Comparison of ENCODE assay signal across 24 cellular contexts in genomic region chr6:118971682-118972081, GRCh38. TPM values are rescaled to one million over a fixed set of nuclear protein-coding genes. Genes with fewer than 3 reads are reported as not detected.
DNase-seq lines count a peak whose midpoint lies in the region; ATAC-seq and TF ChIP-seq lines count a peak whose summit lies in the region.
"Had no signal": no experiment of that assay in that cellular context is flagged by ENCODE, and none has a peak within 500 bp of the region (broad histone marks: within the 10 kb centered on the region; RNA-seq: fewer than 3 reads in every experiment).

No MANE protein-coding gene starts in this region.

- POLR2A ChIA-PET in IMR-90 (lab: Charles Lee; ENCODE audit: unreplicated experiment): no interaction called here

- no peak overlapping the region for H3K4ac ChIP-seq in IMR-90 (ENCODE audit: low read depth, low read length)
- no peak overlapping the region for H3K4ac ChIP-seq in neuronal stem cell (ENCODE audit: low read length)

- H4K8ac ChIP-seq in IMR-90 (ENCODE audit: low read depth in 2 of 2, low read length in 2 of 2): no peak overlapping the region
- H4K8ac ChIP-seq in neuronal stem cell (ENCODE audit: low read depth, low read length): no peak overlapping the region

- no peak overlapping the region for H2BK20ac ChIP-seq in IMR-90 (ENCODE audit: low read depth, low read length)

- H3K36me3 Mint-ChIP-seq in immature natural killer cell: no peaks in the 10 kb centered on the region
- H3K36me3 Mint-ChIP-seq: CD14-positive monocyte; CD8-positive, alpha-beta memory T cell had no signal

- in situ Hi-C loops in IMR-90 (cut with MboI; ENCODE audit: low sequenced_read_pairs): no loop called here

- H3K9me3 ChIP-seq in IMR-90 (ENCODE audit: control insufficient read depth, insufficient read depth, low read length) (no peaks in the 10 kb centered on the region), neuronal stem cell (replicated peaks in 1 of 2; ENCODE audit: control insufficient read depth in 2 of 2, insufficient read depth in 1 of 2, low read depth in 1 of 2, low read length in 2 of 2) (no peaks in the 10 kb centered on the region)
- H3K9me3 ChIP-seq: A549, BE2C, BLaER1 had no signal

- no peak overlapping the region for H2BK120ac ChIP-seq in IMR-90 (ENCODE audit: low read depth, low read length)
- no peak overlapping the region for H2BK120ac ChIP-seq in neuronal stem cell (ENCODE audit: low read depth, low read length)

- H3K23ac ChIP-seq in IMR-90 (ENCODE audit: low read depth, low read length): no peak overlapping the region
- no peak overlapping the region for H3K23ac ChIP-seq in neuronal stem cell (ENCODE audit: low read depth, low read length, poor library complexity)

- H2AK9ac ChIP-seq in IMR-90 (replicated peaks; ENCODE audit: low read depth, low read length, poor library complexity): no peak overlapping the region

- H2BK12ac ChIP-seq in neuronal stem cell (ENCODE audit: low read length): no peak overlapping the region

- H3K9ac ChIP-seq in IMR-90 (ENCODE audit: low read depth, low read length) (no peak overlapping the region), neuronal stem cell (ENCODE audit: low read depth, low read length, poor library complexity) (peak overlapping the region; percentile 53)
- H3K9ac ChIP-seq: BLaER1 had no signal

- no peak overlapping the region for H4K91ac ChIP-seq in IMR-90 (ENCODE audit: insufficient read depth, low read depth, low read length)
- no peak overlapping the region for H4K91ac ChIP-seq in neuronal stem cell (ENCODE audit: low read depth, low read length, poor library complexity)

- H2BK5ac ChIP-seq in IMR-90 (ENCODE audit: low read depth, low read length, poor library complexity, severe bottlenecking): no peak overlapping the region
- no peak overlapping the region for H2BK5ac ChIP-seq in neuronal stem cell (ENCODE audit: low read length)

- no peak overlapping the region for H4K5ac ChIP-seq in IMR-90 (ENCODE audit: low read depth, low read length)

- H3K27ac ChIP-seq in IMR-90 (ENCODE audit: insufficient read depth, low read length) (no peak overlapping the region), foreskin keratinocyte (no peak overlapping the region), neuronal stem cell (replicated peaks; ENCODE audit: low read length) (no peak overlapping the region)
- H3K27ac ChIP-seq: 22Rv1, A549, BLaER1 had no signal

- no peak overlapping the region for H3K56ac ChIP-seq in IMR-90 (ENCODE audit: extremely low read depth, insufficient read depth, low read length)

- H3K27me3 Mint-ChIP-seq in immature natural killer cell (ENCODE audit: low read depth in 3 of 3): peaks cover 0 to 3% (median 2%) of the 10 kb centered on the region in 3 donors
- H3K27me3 Mint-ChIP-seq: CD4-positive, alpha-beta memory T cell; CD4-positive, CD25-positive, alpha-beta regulatory T cell; CD8-positive, alpha-beta memory T cell had no signal

- no peaks in the 10 kb centered on the region for H3K9me3 Mint-ChIP-seq in immature natural killer cell
- H3K9me3 Mint-ChIP-seq: CD4-positive, alpha-beta memory T cell; CD4-positive, CD25-positive, alpha-beta regulatory T cell; CD8-positive, alpha-beta memory T cell had no signal

- TF ChIP-seq CTCF in IMR-90 (conservative IDR thresholded peaks at IDR 0.05; ENCODE audit: low read depth, low read length) (no peak), foreskin keratinocyte (conservative IDR thresholded peaks at IDR 0.05) (no peak)

- H3K9me1 ChIP-seq in IMR-90 (ENCODE audit: insufficient read depth, low read length): no peaks in the 10 kb centered on the region

- H3K79me1 ChIP-seq in IMR-90 (ENCODE audit: low read depth in 1 of 2, low read length in 2 of 2) (no peaks in the 10 kb centered on the region), neuronal stem cell (ENCODE audit: low read depth, low read length) (no peaks in the 10 kb centered on the region)

- no peak overlapping the region for H3K4me3 Mint-ChIP-seq in immature natural killer cell
- H3K4me3 Mint-ChIP-seq: CD14-positive monocyte; CD4-positive, alpha-beta memory T cell; CD4-positive, CD25-positive, alpha-beta regulatory T cell; CD8-positive, alpha-beta memory T cell had no signal

- H2AFZ ChIP-seq in IMR-90 (replicated peaks; ENCODE audit: low read length, poor library complexity): peak overlapping the region; percentile 23
- no peak overlapping the region for H2AFZ ChIP-seq in neuronal stem cell (ENCODE audit: low read length)

- H3K36me3 ChIP-seq in IMR-90 (ENCODE audit: control insufficient read depth, insufficient read depth, low read length) (no peaks in the 10 kb centered on the region), neuronal stem cell (replicated peaks in 1 of 2; ENCODE audit: control insufficient read depth in 2 of 2, insufficient read depth in 2 of 2, low read length in 2 of 2) (peaks cover 0 to 61% of the 10 kb centered on the region in 2 donors)
- H3K36me3 ChIP-seq: BE2C, BLaER1 had no signal

- CTCF ChIA-PET in IMR-90 (lab: Yijun Ruan, JAX): interaction anchor here (0.9 kb wide), 1 partner anchor 8 kb away, joined by 3 read pairs; no protein-coding TSS in a partner anchor

- no peak overlapping the region for H2BK15ac ChIP-seq in IMR-90 (ENCODE audit: low read depth, low read length)
- H2BK15ac ChIP-seq in neuronal stem cell (ENCODE audit: low read length): no peak overlapping the region

- no peak for TF ChIP-seq POLR2A in IMR-90 (IDR thresholded peaks at IDR 0.05; ENCODE audit: low read depth, low read length)

- no peaks in the 10 kb centered on the region for H3K4me1 Mint-ChIP-seq in immature natural killer cell
- H3K4me1 Mint-ChIP-seq: CD4-positive, alpha-beta memory T cell; CD4-positive, CD25-positive, alpha-beta regulatory T cell; CD8-positive, alpha-beta memory T cell had no signal

- no peak for TF ChIP-seq RAD21 in IMR-90 (IDR thresholded peaks at IDR 0.05; ENCODE audit: low read length)

- no peaks in the 10 kb centered on the region for H3K4me1 ChIP-seq in IMR-90 (ENCODE audit: control insufficient read depth, insufficient read depth, low read length)
- no peaks in the 10 kb centered on the region for H3K4me1 ChIP-seq in foreskin keratinocyte
- H3K4me1 ChIP-seq in neuronal stem cell (ENCODE audit: control insufficient read depth in 2 of 2, insufficient read depth in 1 of 2, low read depth in 1 of 2, low read length in 2 of 2): no peaks in the 10 kb centered on the region
- H3K4me1 ChIP-seq: A549, BLaER1 had no signal

- no peak overlapping the region for H3K27ac Mint-ChIP-seq in immature natural killer cell
- H3K27ac Mint-ChIP-seq: CD14-positive monocyte; CD4-positive, alpha-beta memory T cell; CD4-positive, CD25-positive, alpha-beta regulatory T cell; CD8-positive, alpha-beta memory T cell had no signal

- DNase-seq in ELF-1 (ENCODE audit: low read depth, low spot score) (peak; percentile 4), IMR-90 (no peak), foreskin keratinocyte (no peak), neuronal stem cell (ENCODE audit: low spot score) (no peak), immature natural killer cell (no peak), AML-193 (lab: John Stamatoyannopoulos, UW) (no peak)
- DNase-seq in activated effector memory CD4-positive, alpha-beta T cell treated with anti-CD3 and anti-CD28 coated beads, Interleukin-2, amount 50 U/mL, for 16 hours: no peak
- DNase-seq: BE2C; C1 segment of cervical spinal cord; CD4-positive, alpha-beta memory T cell; CD4-positive, CD25-positive, alpha-beta regulatory T cell; CD8-positive, alpha-beta memory T cell; COR-L47; DMS 273 treated with DMSO at 0.1 percent for 48 hours; DMS153; DMS53; DMS79; DND-41; EL; GF-D8 had no signal

- H4K20me1 ChIP-seq in IMR-90 (ENCODE audit: insufficient read depth, low read length): no peaks in the 10 kb centered on the region
- H4K20me1 ChIP-seq: BLaER1 had no signal

- intact Hi-C loops in IMR-90 (cut with micrococcal nuclease): no loop called here

- H2AK5ac ChIP-seq in IMR-90 (ENCODE audit: low read depth, low read length) (no peak overlapping the region), neuronal stem cell (ENCODE audit: low read depth, low read length) (no peak overlapping the region)

- dilution Hi-C loops in IMR-90 (cut with HindIII; ENCODE audit: low sequenced_read_pairs, unreplicated experiment): no loop called here

- no TSS peak for BruUV-seq in IMR-90 (replicated peaks; lab: Mats Ljungman, UMichigan)

- H3K4me3 ChIP-seq in IMR-90 (ENCODE audit: insufficient read depth, low read depth, low read length): no peak overlapping the region
- H3K4me3 ChIP-seq in neuronal stem cell (ENCODE audit: low read length in 2 of 2): no peak overlapping the region
- H3K4me3 ChIP-seq: A549, BLaER1 had no signal

- no peaks in the 10 kb centered on the region for H3K27me3 ChIP-seq in IMR-90 (ENCODE audit: control insufficient read depth, insufficient read depth, low read length)
- H3K27me3 ChIP-seq in foreskin keratinocyte: no peaks in the 10 kb centered on the region
- H3K27me3 ChIP-seq in neuronal stem cell (ENCODE audit: control insufficient read depth in 3 of 3, insufficient read depth in 3 of 3, low read depth in 1 of 3, low read length in 3 of 3): no peaks in the 10 kb centered on the region
- H3K27me3 ChIP-seq: BE2C, BLaER1 had no signal

- H3K18ac ChIP-seq in IMR-90 (ENCODE audit: low read depth, low read length) (no peak overlapping the region), neuronal stem cell (ENCODE audit: low read length) (no peak overlapping the region)

- no peak overlapping the region for H3K4me2 ChIP-seq in IMR-90 (ENCODE audit: low read depth, low read length)
- no peak overlapping the region for H3K4me2 ChIP-seq in neuronal stem cell (ENCODE audit: insufficient read depth, low read length, poor library complexity, severe bottlenecking)
- H3K4me2 ChIP-seq: A549, BLaER1 had no signal

- no CpG with 5 or more reads among the region's 1 CpG for WGBS in IMR-90 (ENCODE audit: extremely low coverage in 2 of 2, insufficient read length in 1 of 2), 2 experiments
- no CpG with 5 or more reads among the region's 1 CpG for WGBS in neuronal stem cell (ENCODE audit: extremely low coverage in 2 of 2, insufficient read length in 2 of 2, insufficient replicate concordance in 1 of 2), 2 donors

- ATAC-seq in IMR-90 (ENCODE audit: low read depth) (no peak), foreskin keratinocyte (peak; percentile 39)
- ATAC-seq: A549 had no signal

- no peak overlapping the region for H3K14ac ChIP-seq in IMR-90 (replicated peaks; ENCODE audit: low read depth, low read length)
- no peak overlapping the region for H3K14ac ChIP-seq in neuronal stem cell (ENCODE audit: low read length)

TF ChIP-seq in IMR-90, 13 proteins besides CTCF, POLR2A, EP300 and RAD21 (continues in another document):
- TF ChIP-seq RFX5 (IDR thresholded peaks at IDR 0.05; ENCODE audit: low read depth, low read length) (no peak), BHLHE40 (IDR thresholded peaks at IDR 0.05; ENCODE audit: low read depth, low read length) (no peak), SMC3 (IDR thresholded peaks at IDR 0.05; ENCODE audit: low read depth, low read length) (no peak)

RNA-seq across cellular contexts. Expression of gene MCM9, which starts 36.7 kb away (rescaled TPM):
- total RNA-seq in IMR-90 (2012; rRNA removed): 7.2 and 7.8 TPM in 2 replicates
- polyA plus RNA-seq in IMR-90 (2012; rRNA removed): 3.2 and 3.5 TPM in 2 replicates
- polyA plus RNA-seq in IMR-90 (2012; cell fraction: cytosol; rRNA removed): 0.86 and 2.0 TPM in 2 replicates
- polyA plus RNA-seq in IMR-90 (2012; cell fraction: nucleus; rRNA removed; ENCODE audit: low replicate concordance): 1.2 and 4.7 TPM in 2 replicates
- 8.8 and 9.9 TPM in 2 replicates for total RNA-seq in foreskin keratinocyte
- polyA plus RNA-seq in foreskin keratinocyte: 1.7 and 2.0 TPM in 2 replicates
- polyA plus RNA-seq in neuronal stem cell (2013, experiment 1 of 2): 5.1 TPM
- polyA plus RNA-seq in neuronal stem cell (2013, experiment 2 of 2): 4.9 TPM
- 10 to 100 TPM; 15.3 to 23.7 (median 16.8) TPM for polyA plus RNA-seq in immature natural killer cell
